ENCODE assay signal across 6 cellular contexts in genomic region chr21:36548866-36549265, GRCh38.
"Had no signal": no experiment of that assay in that cellular context is flagged by ENCODE, and none has a peak within 500 bp of the region (broad histone marks: within the 10 kb centered on the region; RNA-seq: fewer than 3 reads in every experiment).

No MANE protein-coding gene starts in this region.

- H3K4me3 ChIP-seq: GM23248, HAP-1 had no signal

- H3K9ac ChIP-seq: GM23248 had no signal

- DNase-seq: GM23248, GOT3, H7, HFFc6 had no signal

- H2AFZ ChIP-seq: GM23248 had no signal

- H3K36me3 ChIP-seq: HAP-1 had no signal

- H3K9me3 ChIP-seq: HAP-1 had no signal

- H3K4me1 ChIP-seq: HAP-1 had no signal

- H3K27ac ChIP-seq: GM23248, HL-60 had no signal
